In genomic region chr9:129802833-129803678, GRCh38 we compare ENCODE assay signal across 8 cellular contexts. TPM values are rescaled to one million over a fixed set of nuclear protein-coding genes. Genes with fewer than 3 reads are reported as not detected.
A peak's percentile ranks its signal among the peaks of the same experiment; 100 is the strongest.
DNase-seq lines count a peak whose midpoint lies in the region; ATAC-seq and TF ChIP-seq lines count a peak whose summit lies in the region.

Gene TOR1B (plus strand): TSS chr9:129803184. CDS start chr9:129803213, 29 bp downstream.

- peak within 1 kb of the TSS; percentile 79 for H3K4me3 ChIP-seq in BJ (ENCODE audit: low read depth, low read length)
- peak within 1 kb of the TSS; percentile 100 for H3K4me3 ChIP-seq in coronary artery

- H3K36me3 ChIP-seq in BJ (ENCODE audit: control insufficient read depth, insufficient read depth, low read length), result peaks cover 2% of the 10 kb centered on the region

- POLR2A ChIA-PET in BJ (lab: Charles Lee), result interaction anchor here (0.6 kb wide), 1 partner anchor 54 kb away, joined by 3 read pairs; no protein-coding TSS in a partner anchor
- POLR2A ChIA-PET in activated CD4-positive, alpha-beta T cell treated with anti-CD3 and anti-CD28 coated beads, Interleukin-2, amount 10 ng/mL, durations not matched to agents 7 days and 5 days (lab: Charles Lee), result interaction anchor here (0.6 kb wide), 1 partner anchor 21 kb away, joined by 6 read pairs; no protein-coding TSS in a partner anchor

- H3K4me3 Mint-ChIP-seq in activated CD4-positive, alpha-beta T cell treated with anti-CD3 and anti-CD28 coated beads, Interleukin-2, amount 10 ng/mL, durations not matched to agents 7 days and 5 days, result peak within 1 kb of the TSS; percentile 87

- DNase-seq in BJ (ENCODE audit: low read depth) (peak; percentile 65), NCI-H526 treated with DMSO at 0.1 percent for 48 hours (lab: John Stamatoyannopoulos, UW) (peak; percentile 49), coronary artery (ENCODE audit: low spot score) (peak; percentile 96), left kidney (ENCODE audit: low read depth, low spot score) (peak; percentile 98)
- DNase-seq in activated CD4-positive, alpha-beta T cell treated with anti-CD3 and anti-CD28 coated beads, Interleukin-2, amount 10 ng/mL, durations not matched to agents 7 days and 5 days, result peak; percentile 95
- DNase-seq in stimulated activated CD4-positive, alpha-beta T cell treated with anti-CD3 and anti-CD28 coated beads, Interleukin-1b, Interleukin-23, amount 100 ng/mL, for 48 hours, result peak; percentile 92

- H3K27me3 ChIP-seq in BJ (ENCODE audit: control insufficient read depth, insufficient read depth, low read length), result no peaks in the 10 kb centered on the region

- H3K27me3 Mint-ChIP-seq in activated CD4-positive, alpha-beta T cell treated with anti-CD3 and anti-CD28 coated beads, Interleukin-2, amount 10 ng/mL, durations not matched to agents 7 days and 5 days, result no peaks in the 10 kb centered on the region

- H3K36me3 Mint-ChIP-seq in activated CD4-positive, alpha-beta T cell treated with anti-CD3 and anti-CD28 coated beads, Interleukin-2, amount 10 ng/mL, durations not matched to agents 7 days and 5 days (ENCODE audit: low read depth), result peaks cover 25% of the 10 kb centered on the region

- CTCF ChIA-PET in BJ (lab: Yijun Ruan, JAX), result interaction anchor here (0.7 to 1.8 kb wide), 2 partner anchors 13 to 77 kb away, joined by 3 to 10 read pairs; no protein-coding TSS in a partner anchor
- CTCF ChIA-PET in activated CD4-positive, alpha-beta T cell treated with anti-CD3 and anti-CD28 coated beads, Interleukin-2, amount 10 ng/mL, durations not matched to agents 7 days and 5 days (lab: Charles Lee), result interaction anchor here (0.7 to 2.0 kb wide), 7 partner anchors 14 to 346 kb away, joined by 3 to 6 read pairs (median 3); no protein-coding TSS in a partner anchor

- no peaks in the 10 kb centered on the region for H3K9me3 Mint-ChIP-seq in activated CD4-positive, alpha-beta T cell treated with anti-CD3 and anti-CD28 coated beads, Interleukin-2, amount 10 ng/mL, durations not matched to agents 7 days and 5 days

- ATAC-seq in GM19324 (IDR thresholded peaks at IDR 0.05; ENCODE audit: low FRiP score, unreplicated experiment), result peak; percentile 97
- peak; percentile 71 for ATAC-seq in HG03469 (IDR thresholded peaks at IDR 0.05; ENCODE audit: unreplicated experiment)

- no peak for TF ChIP-seq CTCF in BJ (IDR thresholded peaks at IDR 0.05; ENCODE audit: insufficient read depth, low read depth, low read length)
- no peak for TF ChIP-seq CTCF in coronary artery (IDR thresholded peaks at IDR 0.05)

- peaks cover 38% of the 10 kb centered on the region for H3K4me1 Mint-ChIP-seq in activated CD4-positive, alpha-beta T cell treated with anti-CD3 and anti-CD28 coated beads, Interleukin-2, amount 10 ng/mL, durations not matched to agents 7 days and 5 days

- H3K27ac Mint-ChIP-seq in activated CD4-positive, alpha-beta T cell treated with anti-CD3 and anti-CD28 coated beads, Interleukin-2, amount 10 ng/mL, durations not matched to agents 7 days and 5 days, result peak within 1 kb of the TSS; percentile 97

- H3K27ac ChIP-seq in coronary artery, result peak within 1 kb of the TSS; percentile 79 to 97

RNA-seq across cellular contexts. Expression of gene TOR1B, which starts in this region (rescaled TPM):
- polyA plus RNA-seq in BJ (2011; rRNA removed), result 26.8 and 31.4 TPM in 2 replicates
- 9.5 and 12.9 TPM in 2 replicates for polyA minus RNA-seq in BJ (2011; rRNA and poly(A)+ RNA removed)
- total RNA-seq in activated CD4-positive, alpha-beta T cell treated with anti-CD3 and anti-CD28 coated beads, Interleukin-2, amount 10 ng/mL, durations not matched to agents 7 days and 5 days, result 10 to 100 TPM; 21.9 to 27.1 TPM

Comparison
In these comparisons a context has a peak if more than half of its experiments do, and no peak if none do; other contexts are left out.
1. Peak in every context shown above with its lines: DNase-seq, ATAC-seq, H3K4me3 ChIP-seq and H3K27ac ChIP-seq.